10 cellular contexts compared by ENCODE assay signal in genomic region chr15:41495736-41496599, GRCh38. TPM values are rescaled to one million over a fixed set of nuclear protein-coding genes. Genes with fewer than 3 reads are reported as not detected.
DNase-seq lines count a peak whose midpoint lies in the region; ATAC-seq and TF ChIP-seq lines count a peak whose summit lies in the region.
"Had no signal": no experiment of that assay in that cellular context is flagged by ENCODE, and none has a peak within 500 bp of the region (broad histone marks: within the 10 kb centered on the region; RNA-seq: fewer than 3 reads in every experiment).

No MANE protein-coding gene starts in this region.

- no peaks in the 10 kb centered on the region for H3K9me3 Mint-ChIP-seq in progenitor cell of endocrine pancreas (ENCODE audit: low read depth)

- ATAC-seq in T-helper 17 cell (no peak), GM21526 (IDR thresholded peaks at IDR 0.05; ENCODE audit: low FRiP score, unreplicated experiment) (no peak)

- H3K36me3 ChIP-seq in GM06990 (ENCODE audit: control insufficient read depth, insufficient read depth, low read length), result no peaks in the 10 kb centered on the region

- no peaks in the 10 kb centered on the region for H3K9me3 ChIP-seq in T-helper 17 cell (ENCODE audit: control insufficient read depth, low read length, poor library complexity, severe bottlenecking)

- peaks cover 24% of the 10 kb centered on the region for H3K4me1 Mint-ChIP-seq in T-helper 17 cell
- H3K4me1 Mint-ChIP-seq in progenitor cell of endocrine pancreas (ENCODE audit: low read depth), result peaks cover 10% of the 10 kb centered on the region

- no peak for TF ChIP-seq CTCF in GM06990 (IDR thresholded peaks at IDR 0.05; ENCODE audit: insufficient read depth, low read length, poor library complexity, severe bottlenecking)
- TF ChIP-seq CTCF in progenitor cell of endocrine pancreas (IDR thresholded peaks at IDR 0.05; ENCODE audit: unreplicated experiment), result no peak

- H3K4me3 ChIP-seq in GM06990 (replicated peaks; ENCODE audit: low read depth, low read length) (peak overlapping the region; percentile 61), iPS-11a (ENCODE audit: low read depth, low read length) (peak overlapping the region; percentile 13)

- DNase-seq in GM06990 (ENCODE audit: extremely low read depth, insufficient read length) (no peak), T-helper 17 cell (no peak), progenitor cell of endocrine pancreas (ENCODE audit: low spot score, unreplicated experiment) (peak; percentile 46), kidney glomerular epithelial cell (lab: John Stamatoyannopoulos, UW) (no peak), HK-2 (ENCODE audit: unreplicated experiment) (no peak), NCI-H1092 treated with DMSO at 0.1 percent for 48 hours (lab: John Stamatoyannopoulos, UW) (no peak)
- DNase-seq: GF-D8, NCI-H1930 had no signal

- no peaks in the 10 kb centered on the region; the same call in 1 of the 2 replicates for H3K27me3 ChIP-seq in GM06990 (replicated peaks; ENCODE audit: control insufficient read depth, insufficient read depth, low read length)

- H3K27me3 Mint-ChIP-seq in T-helper 17 cell (peaks cover 17% of the 10 kb centered on the region), progenitor cell of endocrine pancreas (peaks cover 67% of the 10 kb centered on the region)

- H3K27ac Mint-ChIP-seq in T-helper 17 cell (no peak overlapping the region), progenitor cell of endocrine pancreas (no peak overlapping the region)

- H3K36me3 Mint-ChIP-seq in T-helper 17 cell (ENCODE audit: low read depth), result no peaks in the 10 kb centered on the region
- no peaks in the 10 kb centered on the region for H3K36me3 Mint-ChIP-seq in progenitor cell of endocrine pancreas (ENCODE audit: insufficient read depth)

- H3K4me3 Mint-ChIP-seq in T-helper 17 cell, result peak overlapping the region; percentile 80
- no peak overlapping the region for H3K4me3 Mint-ChIP-seq in progenitor cell of endocrine pancreas (ENCODE audit: low read depth)

RNA-seq across cellular contexts. Expression of gene ITPKA, which starts 2.3 kb away (rescaled TPM):
- total RNA-seq in T-helper 17 cell, result under 1 TPM; 0.20 to 0.29 TPM
- total RNA-seq in progenitor cell of endocrine pancreas, result 0.89 and 1.0 TPM in 2 replicates

RNA-seq across cellular contexts. Expression of gene LTK, which starts 17.7 kb away (rescaled TPM):
- total RNA-seq in T-helper 17 cell (10 to 100 TPM; 58.2 to 74.6 TPM), progenitor cell of endocrine pancreas (0.55 and 1.2 TPM in 2 replicates)

RNA-seq across cellular contexts. Expression of gene RPAP1, which starts 48.1 kb away (rescaled TPM):
- total RNA-seq in T-helper 17 cell (10 to 100 TPM; 26.6 to 28.4 TPM), progenitor cell of endocrine pancreas (63.8 and 69.4 TPM in 2 replicates)

Comparison
In these comparisons a context has a peak if more than half of its experiments do, and no peak if none do; other contexts are left out.
1. RNA of gene LTK, which starts 17.7 kb away (total RNA-seq): 58.2 to 74.6 TPM in T-helper 17 cell; 0.55 to 1.2 TPM in progenitor cell of endocrine pancreas; every median in the first group is over 10 times any median in the second.